ENCODE assay signal across 20 cellular contexts in the genomic region with DNA sequence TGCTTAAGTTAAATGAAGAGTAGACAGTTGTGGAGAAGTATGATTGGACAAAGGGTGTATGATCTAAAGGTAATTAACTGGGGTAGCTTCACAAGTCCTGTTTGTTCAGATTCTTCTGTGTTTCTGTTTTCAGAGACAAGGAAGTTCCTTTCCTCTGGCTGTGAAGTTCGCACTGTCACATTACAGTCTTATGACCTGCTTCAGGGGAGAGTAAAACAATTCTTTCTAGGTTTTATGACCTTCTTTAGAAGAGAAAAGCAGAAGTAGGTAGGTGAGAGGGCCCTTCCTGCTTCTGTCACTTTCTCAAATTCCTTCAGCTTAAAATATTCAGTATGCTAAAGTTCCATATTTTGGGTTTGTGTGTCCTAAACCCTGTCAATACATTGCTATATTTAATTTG.
"Had no signal": no experiment of that assay in that cellular context is flagged by ENCODE, and none has a peak within 500 bp of the region (broad histone marks: within the 10 kb centered on the region; RNA-seq: fewer than 3 reads in every experiment).

No MANE protein-coding gene starts in this region.

- H3K9me3 ChIP-seq: SK-N-SH had no signal

- H3K9me3 Mint-ChIP-seq: activated naive CD4-positive, alpha-beta T cell treated with anti-CD3 and anti-CD28 coated beads, Interleukin-2, amount 10 ng/mL, durations not matched to agents 7 days and 5 days had no signal

- H3K4me1 Mint-ChIP-seq: activated naive CD4-positive, alpha-beta T cell treated with anti-CD3 and anti-CD28 coated beads, Interleukin-2, amount 10 ng/mL, durations not matched to agents 7 days and 5 days; activated naive CD8-positive, alpha-beta T cell treated with anti-CD3 and anti-CD28 coated beads for 36 hours had no signal

- H3K4me3 Mint-ChIP-seq: activated CD8-positive, alpha-beta T cell treated with anti-CD3 and anti-CD28 coated beads for 36 hours; activated naive CD4-positive, alpha-beta T cell treated with anti-CD3 and anti-CD28 coated beads, Interleukin-2, amount 10 ng/mL, durations not matched to agents 7 days and 5 days; activated naive CD8-positive, alpha-beta T cell treated with anti-CD3 and anti-CD28 coated beads for 36 hours; activated T-cell treated with anti-CD3 and anti-CD28 coated beads, Interleukin-2, amount 50 U/mL, for 72 hours; T-helper 1 cell treated with Interleukin-12 subunit alpha and Interleukin-12 subunit beta and Interleukin-4 antibody, amounts not matched to agents 30 μg/mL and 1 μg/mL, for 36 hours had no signal

- H3K9ac ChIP-seq: SK-N-SH had no signal

- DNase-seq: activated CD4-positive, alpha-beta T cell treated with anti-CD3 and anti-CD28 coated beads for 4 hours; activated CD8-positive, alpha-beta memory T cell treated with anti-CD3 and anti-CD28 coated beads, Interleukin-2, amount 50 U/mL, for 4 hours; activated CD8-positive, alpha-beta T cell treated with anti-CD3 and anti-CD28 coated beads for 36 hours; activated gamma-delta T cell treated with Interleukin-2 at 50 U/mL for 16 hours; activated naive CD4-positive, alpha-beta T cell treated with anti-CD3 and anti-CD28 coated beads, Interleukin-2, amount 10 ng/mL, durations not matched to agents 7 days and 5 days; activated naive CD8-positive, alpha-beta T cell treated with anti-CD3 and anti-CD28 coated beads for 36 hours; activated T-cell treated with anti-CD3 and anti-CD28 coated beads, Interleukin-2, amount 50 U/mL, for 72 hours; cerebellar nuclear complex; NCI-H1105 treated with DMSO at 0.1 percent for 48 hours; NCI-H1436 treated with DMSO at 0.1 percent for 48 hours; NCI-H187; NCI-H2081; NCI-H510A treated with DMSO at 0.1 percent for 48 hours; NCI-H69; NK-92 treated with Interleukin-12 subunit alpha and Interleukin-12 subunit beta, amount 100 ng/mL, for 24 hours; SIG-M5; SK-N-SH had no signal

- H3K27ac Mint-ChIP-seq: activated CD8-positive, alpha-beta T cell treated with anti-CD3 and anti-CD28 coated beads for 36 hours; activated naive CD4-positive, alpha-beta T cell treated with anti-CD3 and anti-CD28 coated beads, Interleukin-2, amount 10 ng/mL, durations not matched to agents 7 days and 5 days; activated naive CD8-positive, alpha-beta T cell treated with anti-CD3 and anti-CD28 coated beads for 36 hours; activated T-cell treated with anti-CD3 and anti-CD28 coated beads, Interleukin-2, amount 50 U/mL, for 72 hours; activated T-helper 2 cell treated with anti-CD3 and anti-CD28 coated beads, Interferon-gamma antibody, Interleukin-2, Interleukin-4, amounts not matched to agents 10 μg/mL and 5 μg/mL and 100 μg/mL, durations not matched to agents 14 hours and 24 hours and 36 hours; T-helper 1 cell treated with Interleukin-12 subunit alpha and Interleukin-12 subunit beta and Interleukin-4 antibody, amounts not matched to agents 30 μg/mL and 1 μg/mL, for 36 hours had no signal

- H3K27me3 Mint-ChIP-seq: activated CD8-positive, alpha-beta T cell treated with anti-CD3 and anti-CD28 coated beads for 36 hours; activated naive CD4-positive, alpha-beta T cell treated with anti-CD3 and anti-CD28 coated beads, Interleukin-2, amount 10 ng/mL, durations not matched to agents 7 days and 5 days; activated naive CD8-positive, alpha-beta T cell treated with anti-CD3 and anti-CD28 coated beads for 36 hours had no signal

- H3K4me2 ChIP-seq: SK-N-SH had no signal

- ATAC-seq: activated CD4-positive, CD25-positive, alpha-beta regulatory T cell treated with anti-CD3 and anti-CD28 coated beads, Interleukin-2, amount 50 U/mL, for 24 hours; activated CD8-positive, alpha-beta T cell treated with anti-CD3 and anti-CD28 coated beads for 36 hours; activated T-cell treated with anti-CD3 and anti-CD28 coated beads, Interleukin-2, amount 50 U/mL, for 72 hours had no signal

- H3K36me3 Mint-ChIP-seq: activated naive CD4-positive, alpha-beta T cell treated with anti-CD3 and anti-CD28 coated beads, Interleukin-2, amount 10 ng/mL, durations not matched to agents 7 days and 5 days; activated naive CD8-positive, alpha-beta T cell treated with anti-CD3 and anti-CD28 coated beads for 36 hours had no signal
